Comparison of ENCODE assay signal across 18 cellular contexts in genomic region chr17:42272162-42272561, GRCh38. TPM values are rescaled to one million over a fixed set of nuclear protein-coding genes. Genes with fewer than 3 reads are reported as not detected.
DNase-seq lines count a peak whose midpoint lies in the region; ATAC-seq and TF ChIP-seq lines count a peak whose summit lies in the region.
"Had no signal": no experiment of that assay in that cellular context is flagged by ENCODE, and none has a peak within 500 bp of the region (broad histone marks: within the 10 kb centered on the region; RNA-seq: fewer than 3 reads in every experiment).

No MANE protein-coding gene starts in this region.

- H2BK20ac ChIP-seq in IMR-90 (ENCODE audit: low read depth, low read length), result no peak overlapping the region

- peaks cover 79% of the 10 kb centered on the region for H3K4me1 ChIP-seq in CD4-positive, alpha-beta memory T cell (ENCODE audit: insufficient read depth, low read length)
- H3K4me1 ChIP-seq in IMR-90 (ENCODE audit: control insufficient read depth, insufficient read depth, low read length) (peaks cover 8% of the 10 kb centered on the region), foreskin keratinocyte (no peaks in the 10 kb centered on the region)

- peak in 1 of 5 donors; percentile 30 for DNase-seq in CD4-positive, alpha-beta memory T cell
- DNase-seq in IMR-90 (no peak), neural crest cell (ENCODE audit: low read depth, low spot score) (no peak), Right ventricle myocardium inferior (ENCODE audit: missing footprints) (no peak), foreskin keratinocyte (no peak), NCI-H2107 (lab: John Stamatoyannopoulos, UW) (no peak)
- no peak for DNase-seq in activated naive CD4-positive, alpha-beta T cell treated with anti-CD3 and anti-CD28 coated beads, Interleukin-2, amount 50 U/mL, for 72 hours (ENCODE audit: low spot score in 2 of 2)
- DNase-seq: activated B cell treated with CpG ODN at 0.5 μM for 24 hours, C1 segment of cervical spinal cord, dermis blood vessel endothelial cell, glutamatergic neuron, lower lobe of right lung, NCI-H2081 treated with DMSO at 0.1 percent for 48 hours, SW 1271 had no signal

- H3K18ac ChIP-seq in IMR-90 (ENCODE audit: low read depth, low read length), result no peak overlapping the region

- POLR2A ChIA-PET in CD4-positive, alpha-beta memory T cell (lab: Charles Lee; ENCODE audit: partially characterized antibody), result interaction anchor here (2.1 to 13.6 kb wide), 5 partner anchors 16 to 116 kb away, joined by 8 to 286 read pairs (median 59); partner anchors contain the start of genes STAT3 and STAT5A
- POLR2A ChIA-PET in IMR-90 (lab: Charles Lee; ENCODE audit: unreplicated experiment), result no interaction called here

- no CpG with 5 or more reads among the region's 4 CpGs for WGBS in IMR-90 (ENCODE audit: extremely low coverage in 2 of 2, insufficient read length in 1 of 2), 2 experiments

- TF ChIP-seq RAD21 in IMR-90 (IDR thresholded peaks at IDR 0.05; ENCODE audit: low read length), result no peak

- peaks cover 0 to 4% (median 0%) of the 10 kb centered on the region in 8 donors for H3K9me3 Mint-ChIP-seq in CD4-positive, alpha-beta memory T cell
- no peaks in the 10 kb centered on the region for H3K9me3 Mint-ChIP-seq in activated naive CD4-positive, alpha-beta T cell treated with anti-CD3 and anti-CD28 coated beads, Interleukin-2, amount 50 U/mL, for 72 hours
- no peaks in the 10 kb centered on the region for H3K9me3 Mint-ChIP-seq in neural crest cell
- H3K9me3 Mint-ChIP-seq: activated B cell treated with CpG ODN at 0.5 μM for 24 hours, neural progenitor cell had no signal

- H3K9ac ChIP-seq in IMR-90 (ENCODE audit: low read depth, low read length), result no peak overlapping the region
- H3K9ac ChIP-seq: neural progenitor cell had no signal

- H4K91ac ChIP-seq in IMR-90 (ENCODE audit: insufficient read depth, low read depth, low read length), result no peak overlapping the region

- H3K27ac ChIP-seq in CD4-positive, alpha-beta memory T cell (ENCODE audit: low read depth, low read length), result peak overlapping the region; percentile 92
- H3K27ac ChIP-seq in IMR-90 (ENCODE audit: insufficient read depth, low read length), result no peak overlapping the region
- H3K27ac ChIP-seq in foreskin keratinocyte, result no peak overlapping the region
- H3K27ac ChIP-seq: lower lobe of right lung, neural progenitor cell, right atrium auricular region, RWPE1 had no signal

- H3K56ac ChIP-seq in IMR-90 (ENCODE audit: extremely low read depth, insufficient read depth, low read length), result no peak overlapping the region

- peak overlapping the region; percentile 47; the same call in 1 of the 2 replicates for H3K14ac ChIP-seq in IMR-90 (replicated peaks; ENCODE audit: low read depth, low read length)

- intact Hi-C loops in CD4-positive, alpha-beta memory T cell (cut with micrococcal nuclease), result loop anchor here (1.0 to 10.0 kb wide), 2 partner anchors 24 to 47 kb away; no protein-coding TSS in a partner anchor
- intact Hi-C loops in IMR-90 (cut with micrococcal nuclease), result no loop called here
- intact Hi-C loops in Right ventricle myocardium inferior (cut with DNase I), result loop anchor here (10.0 kb wide), 1 partner anchor 47 kb away; no protein-coding TSS in a partner anchor

- no peak overlapping the region for H2BK5ac ChIP-seq in IMR-90 (ENCODE audit: low read depth, low read length, poor library complexity, severe bottlenecking)

- H3K36me3 Mint-ChIP-seq in CD4-positive, alpha-beta memory T cell, result peaks cover 3 to 33% of the 10 kb centered on the region in 2 donors
- H3K36me3 Mint-ChIP-seq in activated naive CD4-positive, alpha-beta T cell treated with anti-CD3 and anti-CD28 coated beads, Interleukin-2, amount 50 U/mL, for 72 hours, result peaks cover 19 to 28% of the 10 kb centered on the region in 2 donors
- H3K36me3 Mint-ChIP-seq in neural crest cell (ENCODE audit: low read depth), result no peaks in the 10 kb centered on the region

- H3K4ac ChIP-seq in IMR-90 (ENCODE audit: low read depth, low read length), result no peak overlapping the region

- H3K4me2 ChIP-seq in IMR-90 (ENCODE audit: low read depth, low read length), result no peak overlapping the region

- H3K27me3 Mint-ChIP-seq in CD4-positive, alpha-beta memory T cell, result no peaks in the 10 kb centered on the region
- H3K27me3 Mint-ChIP-seq in neural crest cell (ENCODE audit: low read depth), result no peaks in the 10 kb centered on the region
- H3K27me3 Mint-ChIP-seq: activated B cell treated with CpG ODN at 0.5 μM for 24 hours had no signal

- H2AK5ac ChIP-seq in IMR-90 (ENCODE audit: low read depth, low read length), result no peak overlapping the region

- H3K4me3 Mint-ChIP-seq in CD4-positive, alpha-beta memory T cell, result peak overlapping the region; percentile 79 to 100 (median 98)
- H3K4me3 Mint-ChIP-seq in neural crest cell, result peak overlapping the region; percentile 38
- H3K4me3 Mint-ChIP-seq: neural progenitor cell had no signal

- no peak overlapping the region for H3K23ac ChIP-seq in IMR-90 (ENCODE audit: low read depth, low read length)

- peak overlapping the region; percentile 45 to 87 for H3K4me3 ChIP-seq in CD4-positive, alpha-beta memory T cell (ENCODE audit: low read length in 2 of 2)
- no peak overlapping the region for H3K4me3 ChIP-seq in IMR-90 (ENCODE audit: insufficient read depth, low read depth, low read length)
- H3K4me3 ChIP-seq: lower lobe of right lung, neural progenitor cell, right atrium auricular region had no signal

- peaks cover 15% of the 10 kb centered on the region for H3K9me1 ChIP-seq in IMR-90 (ENCODE audit: insufficient read depth, low read length)

- no peaks in the 10 kb centered on the region for H3K36me3 ChIP-seq in CD4-positive, alpha-beta memory T cell (ENCODE audit: insufficient read depth, low read length)
- H3K36me3 ChIP-seq in IMR-90 (ENCODE audit: control insufficient read depth, insufficient read depth, low read length), result no peaks in the 10 kb centered on the region
- H3K36me3 ChIP-seq: lower lobe of right lung, neural progenitor cell, right atrium auricular region had no signal

- H3K27me3 ChIP-seq in CD4-positive, alpha-beta memory T cell (ENCODE audit: insufficient read depth, low read length), result no peaks in the 10 kb centered on the region
- H3K27me3 ChIP-seq in IMR-90 (ENCODE audit: control insufficient read depth, insufficient read depth, low read length) (no peaks in the 10 kb centered on the region), foreskin keratinocyte (no peaks in the 10 kb centered on the region)
- H3K27me3 ChIP-seq: neural progenitor cell, right atrium auricular region had no signal

- peaks cover 13 to 69% of the 10 kb centered on the region in 2 experiments; a peak in 3 of 4 replicates for H3K79me1 ChIP-seq in IMR-90 (ENCODE audit: low read depth in 1 of 2, low read length in 2 of 2)

- H2AK9ac ChIP-seq in IMR-90 (replicated peaks; ENCODE audit: low read depth, low read length, poor library complexity), result no peak overlapping the region

- peaks cover 46 to 89% (median 64%) of the 10 kb centered on the region in 4 donors for H3K4me1 Mint-ChIP-seq in CD4-positive, alpha-beta memory T cell
- H3K4me1 Mint-ChIP-seq in neural crest cell, result peaks cover 39% of the 10 kb centered on the region

- H3K9me3 ChIP-seq in CD4-positive, alpha-beta memory T cell (ENCODE audit: control insufficient read depth in 1 of 2, low read length in 2 of 2), result no peaks in the 10 kb centered on the region
- no peaks in the 10 kb centered on the region for H3K9me3 ChIP-seq in IMR-90 (ENCODE audit: control insufficient read depth, insufficient read depth, low read length)
- H3K9me3 ChIP-seq: lower lobe of right lung, right atrium auricular region had no signal

- no peak for TF ChIP-seq POLR2A in IMR-90 (IDR thresholded peaks at IDR 0.05; ENCODE audit: low read depth, low read length)

- H4K20me1 ChIP-seq in IMR-90 (ENCODE audit: insufficient read depth, low read length), result peaks cover 41% of the 10 kb centered on the region

- TF ChIP-seq CTCF in IMR-90 (conservative IDR thresholded peaks at IDR 0.05; ENCODE audit: low read depth, low read length) (no peak), neural crest cell (conservative IDR thresholded peaks at IDR 0.05) (no peak), foreskin keratinocyte (conservative IDR thresholded peaks at IDR 0.05) (no peak)

- in situ Hi-C loops in IMR-90 (cut with MboI; ENCODE audit: low sequenced_read_pairs), result no loop called here

- no TSS peak for BruUV-seq in IMR-90 (replicated peaks; lab: Mats Ljungman, UMichigan)

- no peak overlapping the region; the same call in 1 of the 2 replicates for H2BK120ac ChIP-seq in IMR-90 (ENCODE audit: low read depth, low read length)

- H4K8ac ChIP-seq in IMR-90 (ENCODE audit: low read depth in 2 of 2, low read length in 2 of 2), result no peak overlapping the region

- dilution Hi-C loops in IMR-90 (cut with HindIII; ENCODE audit: low sequenced_read_pairs, unreplicated experiment), result no loop called here

- no peak overlapping the region for H2BK15ac ChIP-seq in IMR-90 (ENCODE audit: low read depth, low read length)

- no peak overlapping the region for H2AFZ ChIP-seq in IMR-90 (replicated peaks; ENCODE audit: low read length, poor library complexity)
- H2AFZ ChIP-seq: neural progenitor cell had no signal

- CTCF ChIA-PET in CD4-positive, alpha-beta memory T cell (lab: Charles Lee; ENCODE audit: partially characterized antibody), result interaction anchor here (1.1 to 3.9 kb wide), 2 partner anchors 11 to 23 kb away, joined by 3 to 28 read pairs; no protein-coding TSS in a partner anchor
- CTCF ChIA-PET in IMR-90 (lab: Yijun Ruan, JAX), result no interaction called here

- ATAC-seq in IMR-90 (ENCODE audit: low read depth) (no peak), Right ventricle myocardium inferior (no peak), foreskin keratinocyte (no peak)
- ATAC-seq in activated naive CD4-positive, alpha-beta T cell treated with anti-CD3 and anti-CD28 coated beads, Interleukin-2, amount 50 U/mL, for 72 hours, result no peak
- ATAC-seq: HCT116, lower lobe of right lung had no signal

- peak overlapping the region; percentile 96 to 100 (median 99) for H3K27ac Mint-ChIP-seq in CD4-positive, alpha-beta memory T cell
- peak overlapping the region; percentile 88 to 97 for H3K27ac Mint-ChIP-seq in activated naive CD4-positive, alpha-beta T cell treated with anti-CD3 and anti-CD28 coated beads, Interleukin-2, amount 50 U/mL, for 72 hours
- no peak overlapping the region for H3K27ac Mint-ChIP-seq in neural crest cell (ENCODE audit: unreplicated experiment)
- H3K27ac Mint-ChIP-seq: neural progenitor cell had no signal

- H4K5ac ChIP-seq in IMR-90 (ENCODE audit: low read depth, low read length), result no peak overlapping the region

RNA-seq across cellular contexts. Expression of gene STAT5B, which starts 4.0 kb away (rescaled TPM):
- 100 to 1,000 TPM; 244 to 261 TPM for total RNA-seq in CD4-positive, alpha-beta memory T cell
- polyA plus RNA-seq in CD4-positive, alpha-beta memory T cell, result 100 to 1,000 TPM in 1 of 2 donors, 10 to 100 TPM in 1; 91.3 to 146 TPM
- total RNA-seq in IMR-90 (2012; rRNA removed) (21.7 and 24.4 TPM in 2 replicates), neural crest cell (48.3 and 49.2 TPM in 2 replicates), Right ventricle myocardium inferior (32.9 TPM), foreskin keratinocyte (13.4 and 15.0 TPM in 2 replicates)
- polyA plus RNA-seq in IMR-90 (2012; rRNA removed) (28.7 and 29.6 TPM in 2 replicates), foreskin keratinocyte (4.9 and 6.1 TPM in 2 replicates)
- polyA plus RNA-seq in IMR-90 (2012; cell fraction: cytosol; rRNA removed), result 11.6 and 14.8 TPM in 2 replicates
- 95.5 and 119 TPM in 2 replicates for polyA plus RNA-seq in IMR-90 (2012; cell fraction: nucleus; rRNA removed; ENCODE audit: low replicate concordance)
- total RNA-seq in activated naive CD4-positive, alpha-beta T cell treated with anti-CD3 and anti-CD28 coated beads, Interleukin-2, amount 50 U/mL, for 72 hours, result 100 to 1,000 TPM; 117 to 207 TPM

RNA-seq across cellular contexts. Expression of gene STAT5A, which starts 16.1 kb away (rescaled TPM):
- total RNA-seq in CD4-positive, alpha-beta memory T cell, result 100 to 1,000 TPM; 130 to 133 TPM
- 10 to 100 TPM; 66.7 to 94.6 TPM for polyA plus RNA-seq in CD4-positive, alpha-beta memory T cell
- 1.3 and 1.4 TPM in 2 replicates for total RNA-seq in IMR-90 (2012; rRNA removed)
- polyA plus RNA-seq in IMR-90 (2012; rRNA removed), result 1.4 and 1.5 TPM in 2 replicates
- polyA plus RNA-seq in IMR-90 (2012; cell fraction: cytosol; rRNA removed), result 1.9 and 2.0 TPM in 2 replicates
- 5.2 and 5.6 TPM in 2 replicates for polyA plus RNA-seq in IMR-90 (2012; cell fraction: nucleus; rRNA removed; ENCODE audit: low replicate concordance)
- 100 to 1,000 TPM; 171 to 177 TPM for total RNA-seq in activated naive CD4-positive, alpha-beta T cell treated with anti-CD3 and anti-CD28 coated beads, Interleukin-2, amount 50 U/mL, for 72 hours
- 2.6 and 2.9 TPM in 2 replicates for total RNA-seq in neural crest cell
- total RNA-seq in Right ventricle myocardium inferior, result 14.6 TPM
- total RNA-seq in foreskin keratinocyte, result 1.2 and 1.3 TPM in 2 replicates
- 0.69 and 0.84 TPM in 2 replicates for polyA plus RNA-seq in foreskin keratinocyte
